18 cellular contexts compared by ENCODE assay signal in the genomic region with DNA sequence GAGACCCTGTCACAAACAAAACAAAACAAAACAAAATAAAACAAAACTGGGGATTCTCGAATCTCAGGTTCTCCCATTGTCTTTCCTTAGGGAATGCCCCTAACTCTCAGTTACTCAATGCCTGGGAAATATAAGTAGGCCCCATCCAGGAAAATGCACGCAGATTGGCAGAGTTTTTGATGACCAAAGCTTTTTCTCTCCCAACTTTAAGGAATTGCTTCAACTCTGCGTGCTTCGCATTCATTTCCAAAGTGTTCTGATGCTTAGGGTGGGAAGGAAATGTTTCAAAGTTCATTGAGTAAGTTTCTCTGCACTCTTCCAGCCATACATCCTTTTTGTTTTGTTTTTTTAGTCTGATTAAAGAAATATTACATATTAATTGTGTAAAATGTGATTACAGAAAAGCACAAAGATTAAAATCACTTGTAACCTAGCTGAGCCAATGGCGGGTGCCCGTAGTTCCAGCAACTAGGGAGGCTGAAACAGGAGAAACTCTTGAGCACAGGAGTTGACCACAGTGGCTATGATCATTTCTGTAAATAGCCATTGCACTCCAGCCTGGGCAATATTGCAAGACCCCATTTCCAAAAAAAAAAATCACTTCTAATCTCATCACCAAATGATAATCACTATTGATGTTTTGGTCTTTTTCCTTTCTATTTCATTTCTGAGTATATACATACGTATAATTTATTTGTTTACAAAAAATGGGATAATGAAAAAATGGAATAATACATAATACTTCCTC. TPM values are rescaled to one million over a fixed set of nuclear protein-coding genes. Genes with fewer than 3 reads are reported as not detected.
DNase-seq lines count a peak whose midpoint lies in the region; ATAC-seq, FAIRE-seq and TF ChIP-seq lines count a peak whose summit lies in the region.
"Had no signal": no experiment of that assay in that cellular context is flagged by ENCODE, and none has a peak within 500 bp of the region (broad histone marks: within the 10 kb centered on the region; RNA-seq: fewer than 3 reads in every experiment).

No MANE protein-coding gene starts in this region.

- ATAC-seq in IMR-90 (ENCODE audit: low read depth) (no peak), K562 (no peak), HG02610 (IDR thresholded peaks at IDR 0.05; ENCODE audit: unreplicated experiment) (no peak), HG02870 (IDR thresholded peaks at IDR 0.05; ENCODE audit: unreplicated experiment) (no peak)
- ATAC-seq: GM12878 had no signal

- H2BK120ac ChIP-seq in IMR-90 (ENCODE audit: low read depth, low read length) = peak overlapping the region; percentile 98; the same call in 1 of the 2 replicates
- no peak overlapping the region for H2BK120ac ChIP-seq in trophoblast cell (ENCODE audit: insufficient read depth, low read length, poor library complexity)

- H3K4ac ChIP-seq in IMR-90 (ENCODE audit: low read depth, low read length) (peak overlapping the region; percentile 99), trophoblast cell (ENCODE audit: low read depth, low read length) (no peak overlapping the region)

- no peak overlapping the region for H3K4me2 ChIP-seq in IMR-90 (ENCODE audit: low read depth, low read length)
- H3K4me2 ChIP-seq in K562 (ENCODE audit: insufficient read depth, low read length) = no peak overlapping the region
- H3K4me2 ChIP-seq in trophoblast cell (ENCODE audit: low read length) = no peak overlapping the region

- H4K91ac ChIP-seq in IMR-90 (ENCODE audit: insufficient read depth, low read depth, low read length) (no peak overlapping the region; the same call in 1 of the 2 replicates), trophoblast cell (ENCODE audit: low read depth, low read length) (peak overlapping the region; percentile 6)

- H2AK5ac ChIP-seq in IMR-90 (ENCODE audit: low read depth, low read length) = peak overlapping the region; percentile 74
- no peak overlapping the region for H2AK5ac ChIP-seq in trophoblast cell (ENCODE audit: low read length)

- H3K27me3 ChIP-seq in IMR-90 (ENCODE audit: control insufficient read depth, insufficient read depth, low read length) (no peaks in the 10 kb centered on the region), K562 (ENCODE audit: control insufficient read depth in 2 of 2, insufficient read depth in 2 of 2, low read length in 2 of 2) (no peaks in the 10 kb centered on the region), trophoblast cell (ENCODE audit: insufficient read depth, low read length) (no peaks in the 10 kb centered on the region)

- H3K9me3 ChIP-seq in IMR-90 (ENCODE audit: control insufficient read depth, insufficient read depth, low read length) (no peaks in the 10 kb centered on the region), K562 (replicated peaks; ENCODE audit: control insufficient read depth, insufficient read depth, low read depth, low read length) (no peaks in the 10 kb centered on the region), trophoblast cell (ENCODE audit: insufficient read depth, low read depth, low read length) (no peaks in the 10 kb centered on the region)

- H3K56ac ChIP-seq in IMR-90 (ENCODE audit: extremely low read depth, insufficient read depth, low read length) = no peak overlapping the region

- CTCF ChIA-PET in IMR-90 (lab: Yijun Ruan, JAX) (no interaction called here), K562 (lab: Yijun Ruan, JAX; ENCODE audit: low intra/inter-chr PET ratio) (no interaction called here)

- H3K14ac ChIP-seq in IMR-90 (replicated peaks; ENCODE audit: low read depth, low read length) = no peak overlapping the region
- no peak overlapping the region for H3K14ac ChIP-seq in trophoblast cell (ENCODE audit: low read length)

- FAIRE-seq in K562 (lab: Jason Lieb, UNC) = no peak
- FAIRE-seq: A204.1, GM12878, GM18507, HTR-8/SVneo had no signal

- H3K79me1 ChIP-seq in IMR-90 (ENCODE audit: low read depth in 1 of 2, low read length in 2 of 2) (0 out of 4 replicates have a peak, but pooled peaks cover 0 to 6% of the 10 kb centered on the region in 2 experiments), trophoblast cell (ENCODE audit: low read length) (peaks cover 1% of the 10 kb centered on the region)

- peak overlapping the region; percentile 70 for H2BK20ac ChIP-seq in IMR-90 (ENCODE audit: low read depth, low read length)

- TF ChIP-seq CTCF in IMR-90 (conservative IDR thresholded peaks at IDR 0.05; ENCODE audit: low read depth, low read length) (no peak), K562 (IDR thresholded peaks at IDR 0.05 in 2 of 3, conservative IDR thresholded peaks at IDR 0.05 in 1 of 3; ENCODE audit: insufficient read depth in 2 of 3, low read depth in 1 of 3, low read length in 3 of 3) (no peak)

- WGBS in IMR-90 (ENCODE audit: extremely low coverage in 2 of 2, insufficient read length in 1 of 2), 2 experiments = 100% methylated on average over 1 of the region's 7 CpGs; no CpG with 5 or more reads in 1 of the 2 experiments
- WGBS in K562 (ENCODE audit: insufficient coverage, low coverage, missing lambda C conversion rate) = 89% methylated on average over 7 of the region's 7 CpGs
- WGBS in trophoblast cell (ENCODE audit: extremely low coverage, insufficient coverage, insufficient read length) = no CpG with 5 or more reads among the region's 7 CpGs

- peaks cover 6% of the 10 kb centered on the region for H3K4me1 ChIP-seq in IMR-90 (ENCODE audit: control insufficient read depth, insufficient read depth, low read length)
- peaks cover 0 to 9% of the 10 kb centered on the region in 2 experiments; a peak in 3 of 5 replicates for H3K4me1 ChIP-seq in K562 (replicated peaks in 1 of 2; ENCODE audit: control insufficient read depth in 2 of 2, insufficient read depth in 2 of 2, low read length in 2 of 2)
- H3K4me1 ChIP-seq in trophoblast cell (ENCODE audit: control insufficient read depth in 1 of 2, insufficient read depth in 2 of 2, low read length in 2 of 2) = peaks cover 0 to 2% of the 10 kb centered on the region in 2 experiments

- in situ Hi-C loops in IMR-90 (cut with MboI; ENCODE audit: low sequenced_read_pairs) = no loop called here
- in situ Hi-C loops in K562 (cut with MboI) = no loop called here

- H3K18ac ChIP-seq in IMR-90 (ENCODE audit: low read depth, low read length) (peak overlapping the region; percentile 11; the same call in 1 of the 2 replicates), trophoblast cell (ENCODE audit: low read length) (no peak overlapping the region)

- no peak overlapping the region for H3K4me3 ChIP-seq in IMR-90 (ENCODE audit: insufficient read depth, low read depth, low read length)
- H3K4me3 ChIP-seq in K562 = no peak overlapping the region
- no peak overlapping the region for H3K4me3 ChIP-seq in trophoblast cell (ENCODE audit: low read depth, low read length)
- H3K4me3 ChIP-seq: GM12878, GM23248 had no signal

- intact Hi-C loops in IMR-90 (cut with micrococcal nuclease) (no loop called here), K562 (cut with micrococcal nuclease) (no loop called here)

- H4K8ac ChIP-seq in IMR-90 (ENCODE audit: low read depth in 2 of 2, low read length in 2 of 2) (peak overlapping the region in 1 of 2 experiments; percentile 66; a peak in 1 of 4 replicates), trophoblast cell (ENCODE audit: low read depth, low read length) (no peak overlapping the region)

- H3K9ac ChIP-seq in IMR-90 (ENCODE audit: low read depth, low read length) (no peak overlapping the region), K562 (ENCODE audit: insufficient read depth in 1 of 2, low read depth in 2 of 2, low read length in 2 of 2) (no peak overlapping the region), trophoblast cell (ENCODE audit: low read length) (no peak overlapping the region)
- H3K9ac ChIP-seq: GM23248 had no signal

- peak overlapping the region; percentile 4; the same call in 1 of the 2 replicates for H4K5ac ChIP-seq in IMR-90 (ENCODE audit: low read depth, low read length)

- H2BK12ac ChIP-seq in trophoblast cell (ENCODE audit: low read length) = no peak overlapping the region

- H3K79me2 ChIP-seq in K562 (ENCODE audit: control insufficient read depth, insufficient read depth, low read length) = no peaks in the 10 kb centered on the region
- H3K79me2 ChIP-seq in trophoblast cell (ENCODE audit: control insufficient read depth, insufficient read depth, low read length, poor library complexity) = peaks cover 1% of the 10 kb centered on the region

- no peak for DNase-seq in IMR-90
- DNase-seq in K562 (ENCODE audit: extremely low read depth in 1 of 4, low spot score in 3 of 4) = no peak
- DNase-seq in trophoblast cell = peak; percentile 19 to 61
- DNase-seq in RKO (ENCODE audit: low spot score) = no peak
- no peak for DNase-seq in cerebellar nuclear complex (lab: John Stamatoyannopoulos, UW)
- DNase-seq: C1 segment of cervical spinal cord; Calu3; CD4-positive, alpha-beta T cell; DMS 273 treated with DMSO at 0.1 percent for 48 hours; DMS79; GM23248; H7 had no signal

- no TSS peak for BruUV-seq in IMR-90 (replicated peaks; lab: Mats Ljungman, UMichigan)
- BruUV-seq in K562 (replicated peaks; lab: Mats Ljungman, UMichigan) = no TSS peak

- H4K12ac ChIP-seq in trophoblast cell (ENCODE audit: low read depth, low read length) = no peak overlapping the region

- H2AFZ ChIP-seq in IMR-90 (replicated peaks; ENCODE audit: low read length, poor library complexity) (no peak overlapping the region), K562 (ENCODE audit: low read depth, low read length) (no peak overlapping the region), trophoblast cell (ENCODE audit: insufficient read depth, low read length, poor library complexity) (no peak overlapping the region)
- H2AFZ ChIP-seq: GM23248 had no signal

- TF ChIP-seq RAD21 in IMR-90 (IDR thresholded peaks at IDR 0.05; ENCODE audit: low read length) = no peak
- no peak for TF ChIP-seq RAD21 in K562 (CRISPR knock-in tag; conservative IDR thresholded peaks at IDR 0.05 in 1 of 2, IDR thresholded peaks at IDR 0.05 in 1 of 2)

- H4K20me1 ChIP-seq in IMR-90 (ENCODE audit: insufficient read depth, low read length) (no peaks in the 10 kb centered on the region), K562 (replicated peaks; ENCODE audit: control insufficient read depth, insufficient read depth, low read length) (no peaks in the 10 kb centered on the region)

- dilution Hi-C loops in IMR-90 (cut with HindIII; ENCODE audit: low sequenced_read_pairs, unreplicated experiment) = no loop called here

- TF ChIP-seq POLR2A in IMR-90 (IDR thresholded peaks at IDR 0.05; ENCODE audit: low read depth, low read length) = no peak
- TF ChIP-seq POLR2A in K562 (conservative IDR thresholded peaks at IDR 0.05) = no peak

- POLR2A ChIA-PET in IMR-90 (lab: Charles Lee; ENCODE audit: unreplicated experiment) = no interaction called here
- POLR2A ChIA-PET in K562 (lab: Yijun Ruan, JAX) = interaction anchor here (0.6 to 2.2 kb wide), 3 partner anchors 11 to 552 kb away, joined by 3 to 15 read pairs (median 3); no protein-coding TSS in a partner anchor

- peak overlapping the region; percentile 97; the same call in 2 of the 3 replicates for H2BK15ac ChIP-seq in IMR-90 (ENCODE audit: low read depth, low read length)

- no peak for TF ChIP-seq EP300 in K562 (IDR thresholded peaks at IDR 0.05; ENCODE audit: low read length)

- H3K9me1 ChIP-seq in IMR-90 (ENCODE audit: insufficient read depth, low read length) (peaks cover 5% of the 10 kb centered on the region; the same call in 1 of the 2 replicates), K562 (ENCODE audit: control insufficient read depth, insufficient read depth, low read length) (no peaks in the 10 kb centered on the region)

- H3K27ac ChIP-seq in IMR-90 (ENCODE audit: insufficient read depth, low read length) (peak overlapping the region; percentile 37; the same call in 1 of the 2 replicates), K562 (ENCODE audit: extremely low read depth, low read depth, low read length) (no peak overlapping the region), trophoblast cell (ENCODE audit: low read depth, low read length) (no peak overlapping the region)
- H3K27ac ChIP-seq: GM23248 had no signal

- H2BK5ac ChIP-seq in IMR-90 (ENCODE audit: low read depth, low read length, poor library complexity, severe bottlenecking) = peak overlapping the region; percentile 57
- H2BK5ac ChIP-seq in trophoblast cell (ENCODE audit: low read depth, low read length, poor library complexity) = no peak overlapping the region

- no peak overlapping the region for H3K23ac ChIP-seq in IMR-90 (ENCODE audit: low read depth, low read length)
- H3K23ac ChIP-seq in trophoblast cell (ENCODE audit: low read length) = no peak overlapping the region

- H2AK9ac ChIP-seq in IMR-90 (replicated peaks; ENCODE audit: low read depth, low read length, poor library complexity) = no peak overlapping the region

- H3K36me3 ChIP-seq in IMR-90 (ENCODE audit: control insufficient read depth, insufficient read depth, low read length) (no peaks in the 10 kb centered on the region), K562 (ENCODE audit: control insufficient read depth, insufficient read depth, low read length) (no peaks in the 10 kb centered on the region), trophoblast cell (ENCODE audit: control insufficient read depth in 1 of 2, insufficient read depth in 2 of 2, low read length in 2 of 2) (no peaks in the 10 kb centered on the region)

RNA-seq across cellular contexts. Expression of a gene that starts 18.4 kb away (rescaled TPM):
- total RNA-seq in IMR-90 (2012; rRNA removed) (26.9 and 54.4 TPM in 2 replicates), K562 (2014; rRNA removed) (25.1 and 50.1 TPM in 2 replicates), K562 (2014; rRNA removed; fragmentation: Illumina TruSeq; extraction: Trizol) (13.7 and 18.5 TPM in 2 replicates), K562 (2015; rRNA removed; fragmentation: Illumina TruSeq; extraction: Trizol) (18.3 and 18.4 TPM in 2 replicates), K562 (2021) (16.5 and 18.7 TPM in 2 replicates)
- polyA plus RNA-seq in IMR-90 (2012; rRNA removed) (10.2 and 13.9 TPM in 2 replicates), K562 (2011; rRNA removed) (4.9 and 6.3 TPM in 2 replicates), K562 (2014; fragmentation: Illumina TruSeq; extraction: Trizol) (5.5 and 6.0 TPM in 2 replicates), K562 (2014; fragmentation: Nextera tagmentation; extraction: Ambion mirVana) (1 to 10 TPM; 1.7 to 4.8 TPM), K562 (2014; rRNA removed) (16.2 and 19.6 TPM in 2 replicates)
- 2.6 and 3.4 TPM in 2 replicates for polyA plus RNA-seq in IMR-90 (2012; cell fraction: cytosol; rRNA removed)
- 1.7 and 10.9 TPM in 2 replicates for polyA plus RNA-seq in IMR-90 (2012; cell fraction: nucleus; rRNA removed; ENCODE audit: low replicate concordance)
- total RNA-seq in K562 (2011; cell fraction: chromatin; rRNA removed; ENCODE audit: low replicate concordance) = 14.6 and 66.4 TPM in 2 replicates
- total RNA-seq in K562 (2011; cell fraction: nucleolus; rRNA removed) = 12.8 and 17.0 TPM in 2 replicates
- 17.1 and 20.8 TPM in 2 replicates for total RNA-seq in K562 (2011; cell fraction: nucleoplasm; rRNA removed)
- polyA plus RNA-seq in K562 (2011; cell fraction: cytosol; rRNA removed) = 1.2 and 2.8 TPM in 2 replicates
- 5.2 and 6.8 TPM in 2 replicates for polyA plus RNA-seq in K562 (2011; cell fraction: nucleus; rRNA removed)
- 2.6 and 2.9 TPM in 2 replicates for polyA plus RNA-seq in K562 (2012)
- polyA minus RNA-seq in K562 (2011; rRNA and poly(A)+ RNA removed) = 23.8 and 27.2 TPM in 2 replicates
- 11.1 and 13.0 TPM in 2 replicates for polyA minus RNA-seq in K562 (2011; cell fraction: cytosol; rRNA and poly(A)+ RNA removed)
- 21.0 and 32.9 TPM in 2 replicates for polyA minus RNA-seq in K562 (2011; cell fraction: nucleus; rRNA and poly(A)+ RNA removed)
- polyA plus RNA-seq in trophoblast cell (2013) = 17.8 and 20.6 TPM in 2 replicates

RNA-seq across cellular contexts. Expression of a gene that starts 28.5 kb away (rescaled TPM):
- total RNA-seq in IMR-90 (2012; rRNA removed) (1,679 and 1,907 TPM in 2 replicates), K562 (2014; rRNA removed) (2,174 and 2,757 TPM in 2 replicates), K562 (2014; rRNA removed; fragmentation: Illumina TruSeq; extraction: Trizol) (2,454 and 2,710 TPM in 2 replicates), K562 (2015; rRNA removed; fragmentation: Illumina TruSeq; extraction: Trizol) (2,022 and 2,169 TPM in 2 replicates), K562 (2021) (1,467 and 1,545 TPM in 2 replicates)
- polyA plus RNA-seq in IMR-90 (2012; rRNA removed) (1,239 and 1,406 TPM in 2 replicates), K562 (2011; rRNA removed) (3,458 and 3,699 TPM in 2 replicates), K562 (2014; fragmentation: Illumina TruSeq; extraction: Trizol) (1,939 and 2,002 TPM in 2 replicates), K562 (2014; fragmentation: Nextera tagmentation; extraction: Ambion mirVana) (1,000 to 10,000 TPM; 4,024 to 4,252 TPM), K562 (2014; rRNA removed) (2,353 and 2,737 TPM in 2 replicates)
- 609 and 629 TPM in 2 replicates for polyA plus RNA-seq in IMR-90 (2012; cell fraction: cytosol; rRNA removed)
- 99.4 and 681 TPM in 2 replicates for polyA plus RNA-seq in IMR-90 (2012; cell fraction: nucleus; rRNA removed; ENCODE audit: low replicate concordance)
- total RNA-seq in K562 (2011; cell fraction: chromatin; rRNA removed; ENCODE audit: low replicate concordance) = 274 and 687 TPM in 2 replicates
- 312 and 315 TPM in 2 replicates for total RNA-seq in K562 (2011; cell fraction: nucleolus; rRNA removed)
- total RNA-seq in K562 (2011; cell fraction: nucleoplasm; rRNA removed) = 523 and 836 TPM in 2 replicates
- 1,347 and 2,415 TPM in 2 replicates for polyA plus RNA-seq in K562 (2011; cell fraction: cytosol; rRNA removed)
- 535 and 1,090 TPM in 2 replicates for polyA plus RNA-seq in K562 (2011; cell fraction: nucleus; rRNA removed)
- polyA plus RNA-seq in K562 (2012) = 2,779 and 3,498 TPM in 2 replicates
- 2,372 and 2,380 TPM in 2 replicates for polyA minus RNA-seq in K562 (2011; rRNA and poly(A)+ RNA removed)
- polyA minus RNA-seq in K562 (2011; cell fraction: cytosol; rRNA and poly(A)+ RNA removed) = 721 and 764 TPM in 2 replicates
- 194 and 399 TPM in 2 replicates for polyA minus RNA-seq in K562 (2011; cell fraction: nucleus; rRNA and poly(A)+ RNA removed)
- polyA plus RNA-seq in trophoblast cell (2013) = 3,279 and 3,316 TPM in 2 replicates

Comparison
In these comparisons a context has a peak if more than half of its experiments do, and no peak if none do; other contexts are left out.
1. DNase-seq: peak in trophoblast cell (2 of 2); none in IMR-90 (single experiment), K562 (0 of 4), RKO (single experiment) and cerebellar nuclear complex (0 of 2).